1 cellular context compared by ENCODE assay signal in genomic region chr6:52909531-52909930, GRCh38.
TF ChIP-seq lines count a peak whose summit lies in the region.

TSS of gene GSTA3 (minus strand) at chr6:52909698. CDS start at chr6:52905834, 3,864 bp downstream.

TF ChIP-seq in K562, 482 proteins besides CTCF, POLR2A, EP300 and RAD21 (continued from another document):
- TF ChIP-seq KHSRP (IDR thresholded peaks at IDR 0.05) (no peak), ZNF561 (CRISPR knock-in tag; conservative IDR thresholded peaks at IDR 0.05) (no peak), SIRT6 (IDR thresholded peaks at IDR 0.05; ENCODE audit: low read depth, low read length) (no peak), RBM15 (IDR thresholded peaks at IDR 0.05; ENCODE audit: insufficient read depth, low read length) (no peak), SMARCB1 (IDR thresholded peaks at IDR 0.05; ENCODE audit: insufficient read length, low read depth) (no peak), ZNF134 (CRISPR knock-in tag; conservative IDR thresholded peaks at IDR 0.05) (no peak), SAFB (IDR thresholded peaks at IDR 0.05; ENCODE audit: borderline replicate concordance, low read depth, low read length) (no peak), ZNF436 (CRISPR knock-in tag; IDR thresholded peaks at IDR 0.05) (no peak), CUX1 (CRISPR knock-in tag; IDR thresholded peaks at IDR 0.05) (no peak), JUN (IDR thresholded peaks at IDR 0.05; ENCODE audit: borderline replicate concordance, low read depth, low read length) (no peak), JUN (CRISPR knock-in tag; IDR thresholded peaks at IDR 0.05; ENCODE audit: borderline replicate concordance) (no peak)
- TF ChIP-seq, protein P1, sequence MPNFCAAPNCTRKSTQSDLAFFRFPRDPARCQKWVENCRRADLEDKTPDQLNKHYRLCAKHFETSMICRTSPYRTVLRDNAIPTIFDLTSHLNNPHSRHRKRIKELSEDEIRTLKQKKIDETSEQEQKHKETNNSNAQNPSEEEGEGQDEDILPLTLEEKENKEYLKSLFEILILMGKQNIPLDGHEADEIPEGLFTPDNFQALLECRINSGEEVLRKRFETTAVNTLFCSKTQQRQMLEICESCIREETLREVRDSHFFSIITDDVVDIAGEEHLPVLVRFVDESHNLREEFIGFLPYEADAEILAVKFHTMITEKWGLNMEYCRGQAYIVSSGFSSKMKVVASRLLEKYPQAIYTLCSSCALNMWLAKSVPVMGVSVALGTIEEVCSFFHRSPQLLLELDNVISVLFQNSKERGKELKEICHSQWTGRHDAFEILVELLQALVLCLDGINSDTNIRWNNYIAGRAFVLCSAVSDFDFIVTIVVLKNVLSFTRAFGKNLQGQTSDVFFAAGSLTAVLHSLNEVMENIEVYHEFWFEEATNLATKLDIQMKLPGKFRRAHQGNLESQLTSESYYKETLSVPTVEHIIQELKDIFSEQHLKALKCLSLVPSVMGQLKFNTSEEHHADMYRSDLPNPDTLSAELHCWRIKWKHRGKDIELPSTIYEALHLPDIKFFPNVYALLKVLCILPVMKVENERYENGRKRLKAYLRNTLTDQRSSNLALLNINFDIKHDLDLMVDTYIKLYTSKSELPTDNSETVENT (CRISPR knock-in tag; IDR thresholded peaks at IDR 0.05) = no peak
- TF ChIP-seq, protein P2, sequence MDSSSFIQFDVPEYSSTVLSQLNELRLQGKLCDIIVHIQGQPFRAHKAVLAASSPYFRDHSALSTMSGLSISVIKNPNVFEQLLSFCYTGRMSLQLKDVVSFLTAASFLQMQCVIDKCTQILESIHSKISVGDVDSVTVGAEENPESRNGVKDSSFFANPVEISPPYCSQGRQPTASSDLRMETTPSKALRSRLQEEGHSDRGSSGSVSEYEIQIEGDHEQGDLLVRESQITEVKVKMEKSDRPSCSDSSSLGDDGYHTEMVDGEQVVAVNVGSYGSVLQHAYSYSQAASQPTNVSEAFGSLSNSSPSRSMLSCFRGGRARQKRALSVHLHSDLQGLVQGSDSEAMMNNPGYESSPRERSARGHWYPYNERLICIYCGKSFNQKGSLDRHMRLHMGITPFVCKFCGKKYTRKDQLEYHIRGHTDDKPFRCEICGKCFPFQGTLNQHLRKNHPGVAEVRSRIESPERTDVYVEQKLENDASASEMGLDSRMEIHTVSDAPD (CRISPR knock-in tag; IDR thresholded peaks at IDR 0.05) = no peak
